Comparison of ENCODE assay signal across 28 cellular contexts in genomic region chr17:38541281-38541680, GRCh38.
"Had no signal": no experiment of that assay in that cellular context is flagged by ENCODE, and none has a peak within 500 bp of the region (broad histone marks: within the 10 kb centered on the region; RNA-seq: fewer than 3 reads in every experiment).

No MANE protein-coding gene starts in this region.

- H3K9ac ChIP-seq: parathyroid adenoma had no signal

- H3K27ac ChIP-seq: adrenal gland, body of pancreas, colonic mucosa, parathyroid adenoma, psoas muscle, stomach, thyroid gland, upper lobe of left lung, vagina, WERI-Rb-1 had no signal

- ATAC-seq: activated CD4-positive, CD25-positive, alpha-beta regulatory T cell treated with anti-CD3 and anti-CD28 coated beads, Interleukin-2, amount 50 U/mL, for 24 hours; activated CD8-positive, alpha-beta memory T cell treated with anti-CD3 and anti-CD28 coated beads, Interleukin-2, amount 10 ng/mL, durations not matched to agents 7 days and 5 days; activated CD8-positive, alpha-beta T cell treated with anti-CD3 and anti-CD28 coated beads, Interleukin-2, amount 10 ng/mL, durations not matched to agents 7 days and 5 days; activated T-cell treated with anti-CD3 and anti-CD28 coated beads, Interleukin-2, amount 50 U/mL, for 72 hours; body of pancreas; naive thymus-derived CD4-positive, alpha-beta T cell; psoas muscle; stimulated activated naive B cell treated with anti-CD40 and anti-IgM and Interleukin-4, amounts not matched to agents 10 μg/mL and 1 μg/mL and 100 μg/mL, for 72 hours had no signal

- DNase-seq: activated CD4-positive, alpha-beta T cell treated with anti-CD3 and anti-CD28 coated beads for 48 hours; activated CD8-positive, alpha-beta memory T cell treated with anti-CD3 and anti-CD28 coated beads, Interleukin-2, amount 10 ng/mL, durations not matched to agents 7 days and 5 days; activated CD8-positive, alpha-beta T cell treated with anti-CD3 and anti-CD28 coated beads, Interleukin-2, amount 10 ng/mL, durations not matched to agents 7 days and 5 days; activated naive CD4-positive, alpha-beta T cell; activated naive CD8-positive, alpha-beta T cell treated with anti-CD3 and anti-CD28 coated beads for 36 hours; activated T-cell treated with anti-CD3 and anti-CD28 coated beads, Interleukin-2, amount 50 U/mL, for 72 hours; adrenal gland; aorta; body of pancreas; cerebellar nuclear complex; colonic mucosa; effector memory CD4-positive, alpha-beta T cell; hippocampal formation; midbrain; naive thymus-derived CD4-positive, alpha-beta T cell; occipital lobe; stimulated activated CD4-positive, alpha-beta T cell treated with anti-CD3 and anti-CD28 coated beads, Interleukin-15, amount 100 ng/mL, for 24 hours; stimulated activated CD4-positive, alpha-beta T cell treated with anti-CD3 and anti-CD28 coated beads, Interleukin-2, amount 100 ng/mL, for 24 hours; stimulated activated naive B cell treated with anti-CD40 and anti-IgM and Interleukin-4, amounts not matched to agents 10 μg/mL and 1 μg/mL and 100 μg/mL, for 72 hours; stomach; T-helper 9 cell; thyroid gland; upper lobe of left lung; WERI-Rb-1 had no signal

- H3K27me3 ChIP-seq: body of pancreas, colonic mucosa, thyroid gland, vagina had no signal

- H3K9me3 ChIP-seq: adrenal gland, body of pancreas, colonic mucosa, psoas muscle, stomach, thyroid gland, upper lobe of left lung, vagina had no signal

- H3K4me3 ChIP-seq: adrenal gland, body of pancreas, colonic mucosa, psoas muscle, stomach, thyroid gland, upper lobe of left lung, vagina had no signal

- H3K36me3 ChIP-seq: adrenal gland, colonic mucosa, stomach, thyroid gland, upper lobe of left lung, vagina, WERI-Rb-1 had no signal

- H2AFZ ChIP-seq: parathyroid adenoma had no signal

- H3K4me1 ChIP-seq: adrenal gland, colonic mucosa, parathyroid adenoma, psoas muscle, thyroid gland, upper lobe of left lung, vagina had no signal
